In genomic region chr12:53985900-53986685, GRCh38 we compare ENCODE assay signal across 9 cellular contexts. TPM values are rescaled to one million over a fixed set of nuclear protein-coding genes. Genes with fewer than 3 reads are reported as not detected.
DNase-seq lines count a peak whose midpoint lies in the region; FAIRE-seq and TF ChIP-seq lines count a peak whose summit lies in the region.
"Had no signal": no experiment of that assay in that cellular context is flagged by ENCODE, and none has a peak within 500 bp of the region (broad histone marks: within the 10 kb centered on the region; RNA-seq: fewer than 3 reads in every experiment).

No MANE protein-coding gene starts in this region.

- no peaks in the 10 kb centered on the region for H3K9me3 ChIP-seq in kidney (ENCODE audit: control insufficient read depth in 1 of 2, low read length in 2 of 2)
- no peaks in the 10 kb centered on the region for H3K9me3 ChIP-seq in tibial artery

- H3K4me3 ChIP-seq in kidney (ENCODE audit: low read length in 2 of 2), result peak overlapping the region; percentile 80 to 86
- H3K4me3 ChIP-seq in tibial artery, result peak overlapping the region; percentile 64 to 84

- POLR2A ChIA-PET in activated CD4-positive, alpha-beta T cell treated with anti-CD3 and anti-CD28 coated beads, Interleukin-2, amount 10 ng/mL, durations not matched to agents 7 days and 5 days (lab: Charles Lee), result no interaction called here

- CTCF ChIA-PET in activated CD4-positive, alpha-beta T cell treated with anti-CD3 and anti-CD28 coated beads, Interleukin-2, amount 10 ng/mL, durations not matched to agents 7 days and 5 days (lab: Charles Lee), result interaction anchor here (0.9 to 4.0 kb wide), 9 partner anchors 15 to 229 kb away, joined by 3 to 20 read pairs (median 5); partner anchors contain the start of genes HOXC12 and HOXC5

- intact Hi-C loops in kidney (cut with DNase I) (no loop called here), tibial artery (cut with DNase I; ENCODE audit: low total_unique reads) (no loop called here)

- H3K4me1 Mint-ChIP-seq in activated naive CD4-positive, alpha-beta T cell treated with anti-CD3 and anti-CD28 coated beads, Interleukin-2, amount 50 U/mL, for 24 hours, result peaks cover 41% of the 10 kb centered on the region
- H3K4me1 Mint-ChIP-seq in T-helper 2 cell treated with Interferon-gamma antibody and Interleukin-4, amounts not matched to agents 5 μg/mL and 100 μg/mL, for 36 hours (ENCODE audit: low read depth), result peaks cover 28% of the 10 kb centered on the region
- H3K4me1 Mint-ChIP-seq in activated CD4-positive, alpha-beta T cell treated with anti-CD3 and anti-CD28 coated beads, Interleukin-2, amount 10 ng/mL, durations not matched to agents 7 days and 5 days, result peaks cover 35% of the 10 kb centered on the region

- no peak for FAIRE-seq in kidney (lab: Jason Lieb, UNC)
- FAIRE-seq in GM19239 (lab: Jason Lieb, UNC), result no peak

- no peaks in the 10 kb centered on the region for H3K27me3 ChIP-seq in tibial artery

- H3K27ac ChIP-seq in kidney (ENCODE audit: low read depth in 2 of 2, low read length in 2 of 2) (peak overlapping the region; percentile 93 to 95), tibial artery (peak overlapping the region; percentile 93 to 98)

- no peaks in the 10 kb centered on the region for H3K9me3 Mint-ChIP-seq in activated naive CD4-positive, alpha-beta T cell treated with anti-CD3 and anti-CD28 coated beads, Interleukin-2, amount 50 U/mL, for 24 hours
- no peaks in the 10 kb centered on the region for H3K9me3 Mint-ChIP-seq in T-helper 2 cell treated with Interferon-gamma antibody and Interleukin-4, amounts not matched to agents 5 μg/mL and 100 μg/mL, for 36 hours
- H3K9me3 Mint-ChIP-seq in activated CD4-positive, alpha-beta T cell treated with anti-CD3 and anti-CD28 coated beads, Interleukin-2, amount 10 ng/mL, durations not matched to agents 7 days and 5 days, result no peaks in the 10 kb centered on the region

- TF ChIP-seq CTCF in kidney (IDR thresholded peaks at IDR 0.05; ENCODE audit: borderline replicate concordance, extremely low read depth, insufficient read depth) (peak; percentile 10), tibial artery (IDR thresholded peaks at IDR 0.05) (peak in 1 of 2 experiments; percentile 35)

- peaks cover 10 to 21% of the 10 kb centered on the region in 2 donors for H3K4me1 ChIP-seq in kidney (ENCODE audit: control insufficient read depth in 1 of 2, insufficient read depth in 1 of 2, low read depth in 1 of 2, low read length in 2 of 2)
- H3K4me1 ChIP-seq in tibial artery, result peaks cover 4 to 57% (median 34%) of the 10 kb centered on the region in 4 donors

- peak overlapping the region; percentile 65 for H3K27ac Mint-ChIP-seq in activated naive CD4-positive, alpha-beta T cell treated with anti-CD3 and anti-CD28 coated beads, Interleukin-2, amount 50 U/mL, for 24 hours
- no peak overlapping the region for H3K27ac Mint-ChIP-seq in T-helper 2 cell treated with Interferon-gamma antibody and Interleukin-4, amounts not matched to agents 5 μg/mL and 100 μg/mL, for 36 hours
- H3K27ac Mint-ChIP-seq in activated CD4-positive, alpha-beta T cell treated with anti-CD3 and anti-CD28 coated beads, Interleukin-2, amount 10 ng/mL, durations not matched to agents 7 days and 5 days, result no peak overlapping the region

- no peaks in the 10 kb centered on the region for H3K36me3 Mint-ChIP-seq in activated naive CD4-positive, alpha-beta T cell treated with anti-CD3 and anti-CD28 coated beads, Interleukin-2, amount 50 U/mL, for 24 hours
- H3K36me3 Mint-ChIP-seq in T-helper 2 cell treated with Interferon-gamma antibody and Interleukin-4, amounts not matched to agents 5 μg/mL and 100 μg/mL, for 36 hours (ENCODE audit: low read depth), result no peaks in the 10 kb centered on the region
- H3K36me3 Mint-ChIP-seq in activated CD4-positive, alpha-beta T cell treated with anti-CD3 and anti-CD28 coated beads, Interleukin-2, amount 10 ng/mL, durations not matched to agents 7 days and 5 days (ENCODE audit: low read depth), result no peaks in the 10 kb centered on the region

- H3K36me3 ChIP-seq in kidney (ENCODE audit: control insufficient read depth in 1 of 2, insufficient read depth in 2 of 2, low read length in 2 of 2) (no peaks in the 10 kb centered on the region), tibial artery (no peaks in the 10 kb centered on the region)

- H3K4me3 Mint-ChIP-seq in activated naive CD4-positive, alpha-beta T cell treated with anti-CD3 and anti-CD28 coated beads, Interleukin-2, amount 50 U/mL, for 24 hours, result peak overlapping the region; percentile 26
- peak overlapping the region; percentile 52 for H3K4me3 Mint-ChIP-seq in T-helper 2 cell treated with Interferon-gamma antibody and Interleukin-4, amounts not matched to agents 5 μg/mL and 100 μg/mL, for 36 hours
- H3K4me3 Mint-ChIP-seq in activated CD4-positive, alpha-beta T cell treated with anti-CD3 and anti-CD28 coated beads, Interleukin-2, amount 10 ng/mL, durations not matched to agents 7 days and 5 days, result no peak overlapping the region

- DNase-seq in activated naive CD4-positive, alpha-beta T cell treated with Interleukin-2 at 50 U/mL for 16 hours, result no peak
- no peak for DNase-seq in T-helper 2 cell treated with Interferon-gamma antibody and Interleukin-4, amounts not matched to agents 5 μg/mL and 100 μg/mL, for 36 hours (ENCODE audit: low spot score)
- peak; percentile 85 for DNase-seq in kidney
- DNase-seq in tibial artery, result no peak
- DNase-seq in GDM1 (lab: John Stamatoyannopoulos, UW), result no peak
- no peak for DNase-seq in GM19239 (ENCODE audit: insufficient read length, low spot score)
- no peak for DNase-seq in activated CD4-positive, alpha-beta T cell treated with anti-CD3 and anti-CD28 coated beads, Interleukin-2, amount 10 ng/mL, durations not matched to agents 7 days and 5 days
- DNase-seq: C1 segment of cervical spinal cord had no signal

- H3K27me3 Mint-ChIP-seq in activated naive CD4-positive, alpha-beta T cell treated with anti-CD3 and anti-CD28 coated beads, Interleukin-2, amount 50 U/mL, for 24 hours, result peaks cover 82% of the 10 kb centered on the region
- H3K27me3 Mint-ChIP-seq in T-helper 2 cell treated with Interferon-gamma antibody and Interleukin-4, amounts not matched to agents 5 μg/mL and 100 μg/mL, for 36 hours (ENCODE audit: low read depth), result peaks cover 95% of the 10 kb centered on the region
- peaks cover 96% of the 10 kb centered on the region for H3K27me3 Mint-ChIP-seq in activated CD4-positive, alpha-beta T cell treated with anti-CD3 and anti-CD28 coated beads, Interleukin-2, amount 10 ng/mL, durations not matched to agents 7 days and 5 days

- peak overlapping the region; percentile 92 to 97 for H3K9ac ChIP-seq in kidney (ENCODE audit: low read length in 2 of 2)

RNA-seq across cellular contexts. Expression of gene HOXC10, which starts 1.1 kb away (rescaled TPM):
- total RNA-seq in kidney, result 50.7 TPM
- 49.7 TPM for polyA plus RNA-seq in kidney (ENCODE audit: insufficient read depth, low read depth, low replicate concordance)
- total RNA-seq in activated CD4-positive, alpha-beta T cell treated with anti-CD3 and anti-CD28 coated beads, Interleukin-2, amount 10 ng/mL, durations not matched to agents 7 days and 5 days, result not detected

RNA-seq across cellular contexts. Expression of gene HOTAIR, which starts 11.3 kb away (rescaled TPM):
- 0.76 TPM for total RNA-seq in kidney
- 0.52 TPM for polyA plus RNA-seq in kidney (ENCODE audit: insufficient read depth, low read depth, low replicate concordance)
- not detected for total RNA-seq in activated CD4-positive, alpha-beta T cell treated with anti-CD3 and anti-CD28 coated beads, Interleukin-2, amount 10 ng/mL, durations not matched to agents 7 days and 5 days

RNA-seq across cellular contexts. Expression of gene HOXC11, which starts 13.2 kb away (rescaled TPM):
- 1.4 TPM for total RNA-seq in kidney
- 0.75 TPM for polyA plus RNA-seq in kidney (ENCODE audit: insufficient read depth, low read depth, low replicate concordance)
- not detected for total RNA-seq in activated CD4-positive, alpha-beta T cell treated with anti-CD3 and anti-CD28 coated beads, Interleukin-2, amount 10 ng/mL, durations not matched to agents 7 days and 5 days

RNA-seq across cellular contexts. Expression of gene HOXC9, which starts 13.9 kb away (rescaled TPM):
- total RNA-seq in kidney, result 16.5 TPM
- polyA plus RNA-seq in kidney (ENCODE audit: insufficient read depth, low read depth, low replicate concordance), result 11.7 TPM
- not detected for total RNA-seq in activated CD4-positive, alpha-beta T cell treated with anti-CD3 and anti-CD28 coated beads, Interleukin-2, amount 10 ng/mL, durations not matched to agents 7 days and 5 days

RNA-seq across cellular contexts. Expression of gene HOXC8, which starts 22.7 kb away (rescaled TPM):
- total RNA-seq in kidney, result 9.0 TPM
- polyA plus RNA-seq in kidney (ENCODE audit: insufficient read depth, low read depth, low replicate concordance), result 2.1 TPM
- total RNA-seq in activated CD4-positive, alpha-beta T cell treated with anti-CD3 and anti-CD28 coated beads, Interleukin-2, amount 10 ng/mL, durations not matched to agents 7 days and 5 days, result not detected

Comparison
In these comparisons a context has a peak if more than half of its experiments do, and no peak if none do; other contexts are left out.
1. RNA of gene HOXC10, which starts 1.1 kb away (total RNA-seq): 50.7 TPM in kidney (single experiment); not detected in activated CD4-positive, alpha-beta T cell treated with anti-CD3 and anti-CD28 coated beads, Interleukin-2, amount 10 ng/mL, durations not matched to agents 7 days and 5 days; every median in the first group is over 10 times any median in the second.